Comparison of ENCODE assay signal across 8 cellular contexts in the genomic region with DNA sequence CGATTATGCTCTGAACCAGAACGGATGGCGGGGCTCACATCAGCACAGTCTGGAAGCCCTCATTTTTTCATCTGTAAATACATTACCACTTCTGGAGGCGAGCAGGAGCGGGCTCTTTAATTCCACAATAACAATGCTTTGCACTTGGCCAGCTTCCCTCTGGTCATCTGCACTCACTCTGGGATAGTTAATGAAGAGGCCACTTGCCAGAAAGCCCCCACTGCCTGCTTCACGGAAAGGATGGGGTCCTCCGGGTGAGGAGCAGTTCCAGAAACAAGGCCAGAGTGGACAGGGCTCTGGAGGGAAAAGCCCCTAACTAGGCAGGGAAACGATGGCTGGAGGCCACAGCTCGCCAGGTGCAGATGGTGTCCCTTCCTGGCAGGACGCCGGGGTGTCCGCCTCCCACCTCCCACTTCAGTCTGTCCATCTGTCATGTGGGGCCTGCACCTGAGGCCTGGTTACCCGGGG. TPM values are rescaled to one million over a fixed set of nuclear protein-coding genes. Genes with fewer than 3 reads are reported as not detected.
A peak's percentile ranks its signal among the peaks of the same experiment; 100 is the strongest.
DNase-seq lines count a peak whose midpoint lies in the region; ATAC-seq lines count a peak whose summit lies in the region.

No MANE protein-coding gene starts in this region.

- H3K36me3 Mint-ChIP-seq in CD8-positive, alpha-beta memory T cell: no peaks in the 10 kb centered on the region
- H3K36me3 Mint-ChIP-seq in naive thymus-derived CD8-positive, alpha-beta T cell: no peaks in the 10 kb centered on the region

- no peaks in the 10 kb centered on the region for H3K36me3 ChIP-seq in CD8-positive, alpha-beta memory T cell (ENCODE audit: insufficient read depth, low read length)
- peaks cover 46% of the 10 kb centered on the region for H3K36me3 ChIP-seq in NT2/D1 (ENCODE audit: insufficient read depth, insufficient read length, low read length)

- no peak for ATAC-seq in naive thymus-derived CD8-positive, alpha-beta T cell

- H3K4me1 ChIP-seq in CD8-positive, alpha-beta memory T cell (ENCODE audit: insufficient read depth, low read length): no peaks in the 10 kb centered on the region
- peaks cover 55% of the 10 kb centered on the region for H3K4me1 ChIP-seq in NT2/D1 (ENCODE audit: insufficient read depth, insufficient read length)

- peaks cover 4 to 12% (median 9%) of the 10 kb centered on the region in 3 donors for H3K4me1 Mint-ChIP-seq in CD8-positive, alpha-beta memory T cell
- peaks cover 4 to 11% (median 9%) of the 10 kb centered on the region in 4 donors for H3K4me1 Mint-ChIP-seq in naive thymus-derived CD8-positive, alpha-beta T cell

- peak overlapping the region; percentile 46 to 88 (median 60) for H3K4me3 Mint-ChIP-seq in CD8-positive, alpha-beta memory T cell
- H3K4me3 Mint-ChIP-seq in naive thymus-derived CD8-positive, alpha-beta T cell: peak overlapping the region; percentile 54 to 83 (median 70)

- peak overlapping the region; percentile 93 for H3K9ac ChIP-seq in NT2/D1 (ENCODE audit: insufficient read length, low read depth)

- H3K4me3 ChIP-seq in CD8-positive, alpha-beta memory T cell (ENCODE audit: low read length): no peak overlapping the region
- peak overlapping the region; percentile 95 for H3K4me3 ChIP-seq in NT2/D1 (ENCODE audit: insufficient read length, low read depth)

- no peak overlapping the region for H3K27ac Mint-ChIP-seq in CD8-positive, alpha-beta memory T cell
- H3K27ac Mint-ChIP-seq in naive thymus-derived CD8-positive, alpha-beta T cell: peak overlapping the region in 1 of 10 donors; percentile 9

- DNase-seq in CD8-positive, alpha-beta memory T cell: no peak
- no peak for DNase-seq in NT2/D1 (ENCODE audit: low read depth, low spot score)
- peak; percentile 30 for DNase-seq in epidermal melanocyte (ENCODE audit: insufficient read length, low spot score)
- DNase-seq in naive thymus-derived CD8-positive, alpha-beta T cell: no peak
- no peak for DNase-seq in HuH-7 (ENCODE audit: low spot score)
- no peak for DNase-seq in NOMO-1 treated with dmso at 0.1 percent for 144 hours (lab: John Stamatoyannopoulos, UW; ENCODE audit: unreplicated experiment)
- no peak for DNase-seq in central memory CD4-positive, alpha-beta T cell
- no peak for DNase-seq in activated CD4-positive, alpha-beta T cell treated with anti-CD3 and anti-CD28 coated beads, Interleukin-2, amount 50 U/mL, for 4 hours

- H3K9me3 ChIP-seq in CD8-positive, alpha-beta memory T cell (ENCODE audit: low read length): no peaks in the 10 kb centered on the region
- no peaks in the 10 kb centered on the region for H3K9me3 ChIP-seq in NT2/D1 (ENCODE audit: insufficient read depth, low read length)

- H3K27me3 ChIP-seq in CD8-positive, alpha-beta memory T cell (ENCODE audit: insufficient read depth, low read length, poor library complexity, severe bottlenecking): peaks cover 20% of the 10 kb centered on the region
- H3K27me3 ChIP-seq in NT2/D1 (ENCODE audit: insufficient read depth, insufficient read length): peaks cover 3% of the 10 kb centered on the region

- no peak overlapping the region for H3K27ac ChIP-seq in CD8-positive, alpha-beta memory T cell (ENCODE audit: low read depth, low read length)

- peaks cover 30 to 48% of the 10 kb centered on the region in 2 donors for H3K27me3 Mint-ChIP-seq in CD8-positive, alpha-beta memory T cell
- peaks cover 23 to 62% (median 42%) of the 10 kb centered on the region in 5 donors for H3K27me3 Mint-ChIP-seq in naive thymus-derived CD8-positive, alpha-beta T cell

- H3K9me3 Mint-ChIP-seq in CD8-positive, alpha-beta memory T cell: peaks cover 0 to 1% (median 0%) of the 10 kb centered on the region in 5 donors
- H3K9me3 Mint-ChIP-seq in naive thymus-derived CD8-positive, alpha-beta T cell: no peaks in the 10 kb centered on the region

- POLR2A ChIA-PET in CD8-positive, alpha-beta memory T cell (lab: Charles Lee): no interaction called here
- POLR2A ChIA-PET in naive thymus-derived CD8-positive, alpha-beta T cell (lab: Charles Lee): no interaction called here

- CTCF ChIA-PET in CD8-positive, alpha-beta memory T cell (lab: Charles Lee): no interaction called here

RNA-seq across cellular contexts. Expression of a gene that starts 13.1 kb away (rescaled TPM):
- total RNA-seq in CD8-positive, alpha-beta memory T cell: under 1 TPM; 0.88 to 0.95 TPM
- not detected for polyA plus RNA-seq in CD8-positive, alpha-beta memory T cell
- total RNA-seq in naive thymus-derived CD8-positive, alpha-beta T cell: under 1 TPM in 1 of 2 experiments, not detected in 1; 0.30 TPM
- not detected for polyA plus RNA-seq in naive thymus-derived CD8-positive, alpha-beta T cell

RNA-seq across cellular contexts. Expression of a gene that starts 45.8 kb away (rescaled TPM):
- total RNA-seq in CD8-positive, alpha-beta memory T cell: not detected
- not detected for polyA plus RNA-seq in CD8-positive, alpha-beta memory T cell
- total RNA-seq in naive thymus-derived CD8-positive, alpha-beta T cell: not detected
- polyA plus RNA-seq in naive thymus-derived CD8-positive, alpha-beta T cell: not detected

RNA-seq across cellular contexts. Expression of a gene that starts 57.6 kb away (rescaled TPM):
- not detected for total RNA-seq in CD8-positive, alpha-beta memory T cell
- polyA plus RNA-seq in CD8-positive, alpha-beta memory T cell: not detected
- not detected for total RNA-seq in naive thymus-derived CD8-positive, alpha-beta T cell
- not detected for polyA plus RNA-seq in naive thymus-derived CD8-positive, alpha-beta T cell
